In genomic region chr9:2164268-2164667, GRCh38 we compare ENCODE assay signal across 24 cellular contexts.
"Had no signal": no experiment of that assay in that cellular context is flagged by ENCODE, and none has a peak within 500 bp of the region (broad histone marks: within the 10 kb centered on the region; RNA-seq: fewer than 3 reads in every experiment).

No MANE protein-coding gene starts in this region.

- H3K27ac ChIP-seq: brain microvascular endothelial cell, cardiac muscle cell, Peyer's patch, SJSA1 had no signal

- H3K27me3 Mint-ChIP-seq: activated naive CD4-positive, alpha-beta T cell treated with anti-CD3 and anti-CD28 coated beads, Interleukin-2, amount 50 U/mL, for 24 hours; activated T-cell treated with anti-CD3 and anti-CD28 coated beads, Interleukin-2, amount 50 U/mL, for 24 hours had no signal

- H3K9me3 ChIP-seq: Peyer's patch, SJSA1 had no signal

- H3K27me3 ChIP-seq: brain microvascular endothelial cell, cardiac muscle cell, Peyer's patch, SJSA1 had no signal

- H3K27ac Mint-ChIP-seq: activated CD8-positive, alpha-beta T cell treated with anti-CD3 and anti-CD28 coated beads, Interleukin-2, amount 10 ng/mL, durations not matched to agents 7 days and 5 days; activated naive CD4-positive, alpha-beta T cell treated with anti-CD3 and anti-CD28 coated beads, Interleukin-2, amount 50 U/mL, for 24 hours; activated T-cell treated with anti-CD3 and anti-CD28 coated beads, Interleukin-2, amount 50 U/mL, for 24 hours; activated T-helper 1 cell treated with anti-CD3 and anti-CD28 coated beads, Interleukin-12 subunit alpha, Interleukin-12 subunit beta, Interleukin-2, Interleukin-4 antibody, amounts not matched to agents 30 ng/mL and 10 ng/mL and 1 ng/mL, durations not matched to agents 14 hours and 24 hours and 36 hours; WTC11 had no signal

- H3K9me3 Mint-ChIP-seq: activated naive CD4-positive, alpha-beta T cell treated with anti-CD3 and anti-CD28 coated beads, Interleukin-2, amount 50 U/mL, for 24 hours; activated T-cell treated with anti-CD3 and anti-CD28 coated beads, Interleukin-2, amount 50 U/mL, for 24 hours; activated T-helper 1 cell treated with anti-CD3 and anti-CD28 coated beads, Interleukin-12 subunit alpha, Interleukin-12 subunit beta, Interleukin-2, Interleukin-4 antibody, amounts not matched to agents 30 ng/mL and 10 ng/mL and 1 ng/mL, durations not matched to agents 14 hours and 24 hours and 36 hours; WTC11 had no signal

- ATAC-seq: activated CD8-positive, alpha-beta T cell treated with anti-CD3 and anti-CD28 coated beads, Interleukin-2, amount 10 ng/mL, durations not matched to agents 7 days and 5 days; SK-N-SH treated with all-trans-retinoic acid at 6 μM for 48 hours; WTC11 had no signal

- H3K4me3 Mint-ChIP-seq: activated CD8-positive, alpha-beta T cell treated with anti-CD3 and anti-CD28 coated beads, Interleukin-2, amount 10 ng/mL, durations not matched to agents 7 days and 5 days; activated naive CD4-positive, alpha-beta T cell treated with anti-CD3 and anti-CD28 coated beads, Interleukin-2, amount 50 U/mL, for 24 hours; activated T-cell treated with anti-CD3 and anti-CD28 coated beads, Interleukin-2, amount 50 U/mL, for 24 hours; activated T-helper 1 cell treated with anti-CD3 and anti-CD28 coated beads, Interleukin-12 subunit alpha, Interleukin-12 subunit beta, Interleukin-2, Interleukin-4 antibody, amounts not matched to agents 30 ng/mL and 10 ng/mL and 1 ng/mL, durations not matched to agents 14 hours and 24 hours and 36 hours; WTC11 had no signal

- H3K36me3 Mint-ChIP-seq: WTC11 had no signal

- DNase-seq: activated CD4-positive, alpha-beta T cell treated with anti-CD3 and anti-CD28 coated beads for 48 hours; activated CD4-positive, alpha-beta T cell treated with anti-CD3 and anti-CD28 coated beads, Interleukin-2, amount 50 U/mL, for 4 hours; activated CD4-positive, CD25-positive, alpha-beta regulatory T cell treated with anti-CD3 and anti-CD28 coated beads, Interleukin-2, amount 50 U/mL, for 72 hours; activated CD8-positive, alpha-beta T cell treated with anti-CD3 and anti-CD28 coated beads, Interleukin-2, amount 10 ng/mL, durations not matched to agents 7 days and 5 days; activated effector memory CD4-positive, alpha-beta T cell treated with Interleukin-2 at 50 U/mL for 16 hours; activated naive CD4-positive, alpha-beta T cell; activated T-cell treated with anti-CD3 and anti-CD28 coated beads, Interleukin-2, amount 50 U/mL, for 24 hours; amygdala; brain microvascular endothelial cell; NCI-H1048; NCI-H146; NCI-H187 treated with DMSO at 0.1 percent for 48 hours; NCI-H2081 treated with DMSO at 0.1 percent for 48 hours; NCI-H446; NCI-H524; Peyer's patch; SHP77; SW 1271 had no signal
